ENCODE assay signal across 15 cellular contexts in genomic region chr14:99534333-99534732, GRCh38.
"Had no signal": no experiment of that assay in that cellular context is flagged by ENCODE, and none has a peak within 500 bp of the region (broad histone marks: within the 10 kb centered on the region; RNA-seq: fewer than 3 reads in every experiment).

No MANE protein-coding gene starts in this region.

- H3K4me3 ChIP-seq: colonic mucosa, mucosa of descending colon, ovary, tibial nerve had no signal

- H3K27me3 ChIP-seq: colonic mucosa, ovary, tibial nerve had no signal

- H3K27ac Mint-ChIP-seq: activated naive CD4-positive, alpha-beta T cell treated with anti-CD3 and anti-CD28 coated beads for 36 hours; activated T-helper 17 cell treated with anti-CD3 and anti-CD28 coated beads, Interleukin-2, amount 50 U/mL, for 72 hours; natural killer cell treated with Interleukin-12 subunit alpha and Interleukin-12 subunit beta and Interleukin-15 and Interleukin-18, amount 100 ng/mL, for 72 hours; stimulated activated memory B cell treated with anti-CD40 and anti-IgM and Interleukin-4, amounts not matched to agents 10 μg/mL and 1 μg/mL and 100 μg/mL, for 72 hours; T-helper 2 cell treated with Interferon-gamma antibody and Interleukin-4, amounts not matched to agents 5 μg/mL and 100 μg/mL, for 36 hours had no signal

- H3K4me1 Mint-ChIP-seq: activated T-helper 17 cell treated with anti-CD3 and anti-CD28 coated beads, Interleukin-2, amount 50 U/mL, for 72 hours had no signal

- H3K36me3 Mint-ChIP-seq: natural killer cell treated with Interleukin-12 subunit alpha and Interleukin-12 subunit beta and Interleukin-15 and Interleukin-18, amount 100 ng/mL, for 72 hours; stimulated activated memory B cell treated with anti-CD40 and anti-IgM and Interleukin-4, amounts not matched to agents 10 μg/mL and 1 μg/mL and 100 μg/mL, for 72 hours had no signal

- DNase-seq: activated CD8-positive, alpha-beta memory T cell treated with anti-CD3 and anti-CD28 coated beads for 24 hours; activated naive CD4-positive, alpha-beta T cell treated with anti-CD3 and anti-CD28 coated beads for 36 hours; colonic mucosa; effector CD8-positive, alpha-beta T cell; glutamatergic neuron; left colon; mucosa of descending colon; ovary; SW 1271 had no signal

- ATAC-seq: activated T-helper 17 cell treated with anti-CD3 and anti-CD28 coated beads, Interleukin-2, amount 50 U/mL, for 72 hours; left colon; mucosa of descending colon; natural killer cell treated with Interleukin-12 subunit alpha and Interleukin-12 subunit beta and Interleukin-15 and Interleukin-18, amount 100 ng/mL, for 72 hours; stimulated activated memory B cell treated with anti-CD40 and anti-IgM and Interleukin-4, amounts not matched to agents 10 μg/mL and 1 μg/mL and 100 μg/mL, for 72 hours had no signal

- H3K4me3 Mint-ChIP-seq: activated naive CD4-positive, alpha-beta T cell treated with anti-CD3 and anti-CD28 coated beads for 36 hours; activated T-helper 17 cell treated with anti-CD3 and anti-CD28 coated beads, Interleukin-2, amount 50 U/mL, for 72 hours; natural killer cell treated with Interleukin-12 subunit alpha and Interleukin-12 subunit beta and Interleukin-15 and Interleukin-18, amount 100 ng/mL, for 72 hours; stimulated activated memory B cell treated with anti-CD40 and anti-IgM and Interleukin-4, amounts not matched to agents 10 μg/mL and 1 μg/mL and 100 μg/mL, for 72 hours; T-helper 2 cell treated with Interferon-gamma antibody and Interleukin-4, amounts not matched to agents 5 μg/mL and 100 μg/mL, for 36 hours had no signal

- H3K27ac ChIP-seq: colonic mucosa, epithelial cell of prostate, ovary, tibial nerve had no signal

- H3K4me1 ChIP-seq: colonic mucosa had no signal

- H3K9me3 ChIP-seq: colonic mucosa, mucosa of descending colon, ovary, tibial nerve had no signal

- H3K27me3 Mint-ChIP-seq: activated T-helper 17 cell treated with anti-CD3 and anti-CD28 coated beads, Interleukin-2, amount 50 U/mL, for 72 hours; natural killer cell treated with Interleukin-12 subunit alpha and Interleukin-12 subunit beta and Interleukin-15 and Interleukin-18, amount 100 ng/mL, for 72 hours had no signal

- H3K36me3 ChIP-seq: colonic mucosa, ovary, tibial nerve had no signal

- H3K9me3 Mint-ChIP-seq: activated naive CD4-positive, alpha-beta T cell treated with anti-CD3 and anti-CD28 coated beads for 36 hours; activated T-helper 17 cell treated with anti-CD3 and anti-CD28 coated beads, Interleukin-2, amount 50 U/mL, for 72 hours; natural killer cell treated with Interleukin-12 subunit alpha and Interleukin-12 subunit beta and Interleukin-15 and Interleukin-18, amount 100 ng/mL, for 72 hours; stimulated activated memory B cell treated with anti-CD40 and anti-IgM and Interleukin-4, amounts not matched to agents 10 μg/mL and 1 μg/mL and 100 μg/mL, for 72 hours; T-helper 2 cell treated with Interferon-gamma antibody and Interleukin-4, amounts not matched to agents 5 μg/mL and 100 μg/mL, for 36 hours had no signal
